ENCODE assay signal across 3 cellular contexts in the genomic region with DNA sequence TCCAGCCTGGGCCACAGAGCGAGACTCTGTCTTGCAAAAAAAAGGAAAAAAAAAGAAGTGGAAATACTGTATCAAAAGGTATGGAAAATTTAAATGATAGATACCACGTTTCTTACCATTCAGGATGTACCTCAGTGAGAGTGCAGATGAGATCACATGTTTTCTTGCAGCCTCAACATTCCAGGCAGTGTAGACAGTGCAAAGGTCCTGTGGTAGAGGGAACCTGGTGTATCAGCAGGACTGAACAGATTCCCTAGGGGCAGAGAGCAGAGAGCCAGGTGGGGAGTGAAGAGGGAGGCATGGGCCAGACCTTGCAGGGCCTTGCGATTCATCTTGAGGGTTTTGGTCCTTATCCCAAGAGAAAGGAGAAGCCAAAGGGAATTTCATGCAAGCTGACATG.
A peak's percentile ranks its signal among the peaks of the same experiment; 100 is the strongest.
TF ChIP-seq lines count a peak whose summit lies in the region.

No MANE protein-coding gene starts in this region.

TF ChIP-seq in HepG2, 621 proteins besides CTCF, POLR2A, EP300 and RAD21:
- TF ChIP-seq ZMYM3 (CRISPR knock-in tag; IDR thresholded peaks at IDR 0.05) (peak; percentile 83), FIP1L1 (IDR thresholded peaks at IDR 0.05; ENCODE audit: borderline replicate concordance, insufficient read depth, low read depth, low read length) (no peak), DBP (CRISPR knock-in tag; IDR thresholded peaks at IDR 0.05; ENCODE audit: not compliant biosample characterization) (no peak), NFAT5 (CRISPR knock-in tag; IDR thresholded peaks at IDR 0.05) (no peak), ADNP (CRISPR knock-in tag; IDR thresholded peaks at IDR 0.05) (peak; percentile 47; the same call in 1 of the 2 replicates), FOXK1 (CRISPR knock-in tag; IDR thresholded peaks at IDR 0.05; ENCODE audit: borderline replicate concordance, low read depth) (no peak)
TF ChIP-seq in HepG2: peak in this region for 2.

TF ChIP-seq in WTC11, 78 proteins besides CTCF, POLR2A, EP300 and RAD21:
- TF ChIP-seq GTF2I (CRISPR knock-in tag; conservative IDR thresholded peaks at IDR 0.05) (peak; percentile 75), RORB (CRISPR knock-in tag; IDR thresholded peaks at IDR 0.05) (no peak)

TF ChIP-seq in H1, 55 proteins besides CTCF, POLR2A, EP300 and RAD21:
- no peak for TF ChIP-seq EZH2 (IDR thresholded peaks at IDR 0.05; ENCODE audit: low read depth, low read length, severe bottlenecking)
- TF ChIP-seq KDM1A (IDR thresholded peaks at IDR 0.05; ENCODE audit: borderline replicate concordance, low read length) = peak; percentile 88; the same call in 1 of the 2 replicates
- no peak for TF ChIP-seq TAF7 (optimal IDR thresholded peaks at IDR 0.05; ENCODE audit: borderline replicate concordance, low read depth, low read length)
